ENCODE assay signal across 22 cellular contexts in genomic region chr1:16125088-16125470, GRCh38. TPM values are rescaled to one million over a fixed set of nuclear protein-coding genes. Genes with fewer than 3 reads are reported as not detected.
A peak's percentile ranks its signal among the peaks of the same experiment; 100 is the strongest.
DNase-seq lines count a peak whose midpoint lies in the region; ATAC-seq and TF ChIP-seq lines count a peak whose summit lies in the region.
"Had no signal": no experiment of that assay in that cellular context is flagged by ENCODE, and none has a peak within 500 bp of the region (broad histone marks: within the 10 kb centered on the region; RNA-seq: fewer than 3 reads in every experiment).

No MANE protein-coding gene starts in this region.

- DNase-seq in left cardiac atrium (peak; percentile 15), Right ventricle myocardium superior (no peak), RWPE2 (ENCODE audit: low spot score) (peak; percentile 64), mesenchymal stem cell (no peak), uterus (no peak), NCI-H446 treated with DMSO at 0.1 percent for 48 hours (lab: John Stamatoyannopoulos, UW) (no peak), SKM-1 treated with dmso at 0.1 percent for 144 hours (lab: John Stamatoyannopoulos, UW; ENCODE audit: unreplicated experiment) (no peak), NCI-H526 (lab: John Stamatoyannopoulos, UW) (no peak)
- DNase-seq: 8988T, AML-193, GF-D8, IMR-90, MV-4-11, NCI-H2029 treated with DMSO at 0.1 percent for 48 hours, NCI-H2171, NCI-H524 treated with DMSO at 0.1 percent for 48 hours, SIG-M5, SK-N-SH had no signal

- H2BK5ac ChIP-seq in mesenchymal stem cell (ENCODE audit: low read depth, low read length, poor library complexity, severe bottlenecking), result no peak overlapping the region

- peaks cover 17% of the 10 kb centered on the region for H3K4me1 ChIP-seq in RWPE2 (ENCODE audit: insufficient read depth, poor library complexity, severe bottlenecking)
- H3K4me1 ChIP-seq in mesenchymal stem cell (ENCODE audit: control insufficient read depth, insufficient read depth, low read depth, low read length), result peaks cover 37% of the 10 kb centered on the region
- H3K4me1 ChIP-seq in uterus, result peaks cover 0 to 10% of the 10 kb centered on the region in 2 donors

- peaks cover 10% of the 10 kb centered on the region for H3K79me1 ChIP-seq in mesenchymal stem cell (replicated peaks; ENCODE audit: low read length, poor library complexity, severe bottlenecking)

- ATAC-seq in left cardiac atrium, result no peak
- ATAC-seq in Right ventricle myocardium superior (ENCODE audit: poor library complexity), result no peak
- no peak for ATAC-seq in RWPE2 (ENCODE audit: low read depth)

- WGBS in mesenchymal stem cell, result 92% methylated on average over 11 of the region's 11 CpGs

- TF ChIP-seq POLR2A in uterus (IDR thresholded peaks at IDR 0.05), result no peak

- H4K8ac ChIP-seq in mesenchymal stem cell (ENCODE audit: low read length), result no peak overlapping the region

- no peak overlapping the region for H3K14ac ChIP-seq in mesenchymal stem cell (ENCODE audit: low read length in 2 of 2)

- H3K18ac ChIP-seq in mesenchymal stem cell (ENCODE audit: low read depth in 1 of 2, low read length in 2 of 2), result no peak overlapping the region

- H2BK15ac ChIP-seq in mesenchymal stem cell (ENCODE audit: low read depth, poor library complexity, severe bottlenecking), result no peak overlapping the region

- intact Hi-C loops in left cardiac atrium (cut with DNase I), result no loop called here
- intact Hi-C loops in Right ventricle myocardium superior (cut with DNase I), result no loop called here
- intact Hi-C loops in uterus (cut with DNase I; ENCODE audit: low total_unique reads), result no loop called here

- no peak overlapping the region for H3K4me2 ChIP-seq in mesenchymal stem cell (ENCODE audit: low read length, poor library complexity, severe bottlenecking)
- H3K4me2 ChIP-seq: KMS-11, SK-N-SH had no signal

- H3K36me3 ChIP-seq in RWPE2 (ENCODE audit: low read depth), result peaks cover 73% of the 10 kb centered on the region
- peaks cover 43 to 82% of the 10 kb centered on the region in 2 experiments for H3K36me3 ChIP-seq in mesenchymal stem cell (ENCODE audit: control insufficient read depth in 1 of 2, insufficient read depth in 2 of 2, low read depth in 1 of 2, low read length in 2 of 2)
- no peaks in the 10 kb centered on the region for H3K36me3 ChIP-seq in uterus

- H3K23ac ChIP-seq in mesenchymal stem cell (ENCODE audit: low read length in 2 of 2), result no peak overlapping the region

- H3K4ac ChIP-seq in mesenchymal stem cell (ENCODE audit: low read depth in 1 of 2, low read length in 2 of 2), result no peak overlapping the region

- no peak overlapping the region for H2AFZ ChIP-seq in mesenchymal stem cell (ENCODE audit: low read depth, low read length)

- no peak overlapping the region for H3K4me3 ChIP-seq in RWPE2 (ENCODE audit: severe bottlenecking)
- H3K4me3 ChIP-seq in mesenchymal stem cell (ENCODE audit: insufficient read depth in 1 of 2, low read depth in 1 of 2, low read length in 2 of 2), result no peak overlapping the region
- H3K4me3 ChIP-seq in uterus, result no peak overlapping the region

- H2AK5ac ChIP-seq in mesenchymal stem cell (ENCODE audit: low read length, severe bottlenecking), result no peak overlapping the region

- H3K27ac ChIP-seq in RWPE2 (ENCODE audit: poor library complexity, severe bottlenecking) (peak overlapping the region; percentile 54), mesenchymal stem cell (ENCODE audit: low read length, poor library complexity, severe bottlenecking) (peak overlapping the region; percentile 15), uterus (peak overlapping the region; percentile 71 to 72)
- H3K27ac ChIP-seq: KMS-11 had no signal

- H2BK120ac ChIP-seq in mesenchymal stem cell (ENCODE audit: low read depth, low read length), result no peak overlapping the region

- no peak overlapping the region for H3K9ac ChIP-seq in mesenchymal stem cell (ENCODE audit: low read length)
- H3K9ac ChIP-seq: KMS-11, SK-N-SH had no signal

- TF ChIP-seq CTCF in RWPE2 (IDR thresholded peaks at IDR 0.05; ENCODE audit: poor library complexity, severe bottlenecking), result no peak
- TF ChIP-seq CTCF in uterus (IDR thresholded peaks at IDR 0.05), result no peak

- H2BK12ac ChIP-seq in mesenchymal stem cell (ENCODE audit: low read length in 2 of 2), result no peak overlapping the region

- no peak overlapping the region for H4K91ac ChIP-seq in mesenchymal stem cell (ENCODE audit: low read length)

- H3K9me3 ChIP-seq in RWPE2 (ENCODE audit: severe bottlenecking) (no peaks in the 10 kb centered on the region), mesenchymal stem cell (ENCODE audit: control insufficient read depth, low read length) (no peaks in the 10 kb centered on the region), uterus (no peaks in the 10 kb centered on the region)
- H3K9me3 ChIP-seq: SK-N-SH had no signal

- H3K27me3 ChIP-seq in RWPE2 (ENCODE audit: insufficient read depth, poor library complexity, severe bottlenecking) (no peaks in the 10 kb centered on the region), mesenchymal stem cell (ENCODE audit: control insufficient read depth in 1 of 2, insufficient read depth in 1 of 2, low read length in 2 of 2) (peaks cover 0 to 52% of the 10 kb centered on the region in 2 experiments), uterus (no peaks in the 10 kb centered on the region)

RNA-seq across cellular contexts. Expression of gene EPHA2, which starts 30.8 kb away (rescaled TPM):
- total RNA-seq in left cardiac atrium (10 to 100 TPM in 1 of 2 donors, 1 to 10 TPM in 1; 8.1 to 24.1 TPM), Right ventricle myocardium superior (7.3 TPM), uterus (10 to 100 TPM in 2 of 4 donors, 1 to 10 TPM in 2; 2.4 to 32.9 (median 16.3) TPM)
- polyA plus RNA-seq in mesenchymal stem cell (2013, experiment 1 of 2), result 31.9 TPM
- polyA plus RNA-seq in mesenchymal stem cell (2013, experiment 2 of 2), result 31.0 TPM
- polyA plus RNA-seq: CD14-positive monocyte had no signal

RNA-seq across cellular contexts. Expression of gene FAM131C, which starts 51.6 kb away (rescaled TPM):
- total RNA-seq in left cardiac atrium, result 1 to 10 TPM; 3.2 to 6.5 TPM
- 4.5 TPM for total RNA-seq in Right ventricle myocardium superior
- 0.37 TPM for polyA plus RNA-seq in mesenchymal stem cell (2013, experiment 1 of 2)
- 0.44 TPM for polyA plus RNA-seq in mesenchymal stem cell (2013, experiment 2 of 2)
- under 1 TPM in 2 of 4 donors, not detected in 2; 0.28 to 0.85 TPM for total RNA-seq in uterus
- total RNA-seq: OCI-LY7, RPMI7951 had no signal
- polyA plus RNA-seq: CD14-positive monocyte had no signal

Comparison
In these comparisons a context has a peak if more than half of its experiments do, and no peak if none do; other contexts are left out.
1. DNase-seq: peak in left cardiac atrium (single experiment) and RWPE2 (single experiment); none in Right ventricle myocardium superior (single experiment), mesenchymal stem cell (single experiment), uterus (0 of 2), NCI-H446 treated with DMSO at 0.1 percent for 48 hours (single experiment), SKM-1 treated with dmso at 0.1 percent for 144 hours (single experiment) and NCI-H526 (0 of 2).
2. H3K27ac ChIP-seq: peak in every context shown above with its lines; median percentile 72 in uterus; 54 in RWPE2; 15 in mesenchymal stem cell.